ENCODE assay signal across 22 cellular contexts in the genomic region with DNA sequence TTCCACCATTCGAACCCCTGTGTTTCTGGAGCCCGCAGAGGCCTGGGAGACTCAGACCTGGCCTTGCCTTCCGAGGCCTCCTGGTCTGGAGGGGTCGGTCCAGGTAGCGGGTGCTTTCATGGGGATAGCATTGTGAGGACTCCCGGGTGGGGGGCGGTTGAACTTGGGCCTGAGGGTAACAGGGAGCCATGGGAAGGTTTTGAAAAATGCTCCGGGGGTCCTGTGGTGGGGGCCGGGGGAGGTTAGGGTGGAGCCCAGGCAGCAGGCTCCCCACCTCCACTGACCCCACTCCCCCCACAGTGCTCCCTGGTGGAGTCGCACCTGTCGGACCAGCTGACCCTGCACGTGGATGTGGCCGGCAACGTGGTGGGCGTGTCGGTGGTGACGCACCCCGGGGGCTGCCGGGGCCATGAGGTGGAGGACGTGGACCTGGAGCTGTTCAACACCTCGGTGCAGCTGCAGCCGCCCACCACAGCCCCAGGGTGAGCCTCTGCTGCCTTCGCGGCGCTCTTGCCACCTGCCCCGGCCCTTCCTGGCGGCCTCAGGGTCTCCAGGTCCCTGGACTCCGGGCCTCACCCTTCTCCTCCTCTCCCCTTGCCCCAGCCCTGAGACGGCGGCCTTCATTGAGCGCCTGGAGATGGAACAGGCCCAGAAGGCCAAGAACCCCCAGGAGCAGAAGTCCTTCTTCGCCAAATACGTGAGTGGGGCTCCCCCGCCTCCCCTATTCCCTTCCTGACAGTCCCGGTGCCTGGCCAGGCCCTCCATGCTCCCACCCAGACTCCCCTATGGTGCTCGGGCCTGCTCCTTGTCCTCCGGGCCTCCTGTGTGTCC. TPM values are rescaled to one million over a fixed set of nuclear protein-coding genes. Genes with fewer than 3 reads are reported as not detected.
"Had no signal": no experiment of that assay in that cellular context is flagged by ENCODE, and none has a peak within 500 bp of the region (broad histone marks: within the 10 kb centered on the region; RNA-seq: fewer than 3 reads in every experiment).

No MANE protein-coding gene starts in this region.

- H3K4me3 ChIP-seq: colonic mucosa, esophagus squamous epithelium, left ventricle myocardium inferior, tibial artery, vagina had no signal

- H3K36me3 ChIP-seq: WERI-Rb-1 had no signal

- H3K27me3 ChIP-seq: colonic mucosa, esophagus squamous epithelium, tibial artery, vagina had no signal

- H3K27ac Mint-ChIP-seq: activated CD4-positive, alpha-beta memory T cell treated with anti-CD3 and anti-CD28 coated beads for 36 hours; activated CD8-positive, alpha-beta memory T cell treated with anti-CD3 and anti-CD28 coated beads, Interleukin-2, amount 10 ng/mL, durations not matched to agents 7 days and 5 days; T-helper 1 cell treated with Interleukin-12 subunit alpha and Interleukin-12 subunit beta and Interleukin-4 antibody, amounts not matched to agents 30 μg/mL and 1 μg/mL, for 36 hours had no signal

- H3K4me3 Mint-ChIP-seq: activated CD4-positive, alpha-beta memory T cell treated with anti-CD3 and anti-CD28 coated beads for 36 hours; activated CD8-positive, alpha-beta memory T cell treated with anti-CD3 and anti-CD28 coated beads, Interleukin-2, amount 10 ng/mL, durations not matched to agents 7 days and 5 days; activated T-cell treated with anti-CD3 and anti-CD28 coated beads, Interleukin-2, amount 50 U/mL, for 4 hours; T-helper 1 cell treated with Interleukin-12 subunit alpha and Interleukin-12 subunit beta and Interleukin-4 antibody, amounts not matched to agents 30 μg/mL and 1 μg/mL, for 36 hours had no signal

- ATAC-seq: activated CD8-positive, alpha-beta memory T cell treated with anti-CD3 and anti-CD28 coated beads, Interleukin-2, amount 10 ng/mL, durations not matched to agents 7 days and 5 days; activated T-cell treated with anti-CD3 and anti-CD28 coated beads, Interleukin-2, amount 50 U/mL, for 4 hours had no signal

- H3K9me3 ChIP-seq: colonic mucosa, esophagus squamous epithelium, left ventricle myocardium inferior, tibial artery, vagina had no signal

- H3K9me3 Mint-ChIP-seq: activated CD4-positive, alpha-beta memory T cell treated with anti-CD3 and anti-CD28 coated beads for 36 hours; activated T-cell treated with anti-CD3 and anti-CD28 coated beads, Interleukin-2, amount 50 U/mL, for 4 hours; T-helper 1 cell treated with Interleukin-12 subunit alpha and Interleukin-12 subunit beta and Interleukin-4 antibody, amounts not matched to agents 30 μg/mL and 1 μg/mL, for 36 hours had no signal

- H3K27ac ChIP-seq: colonic mucosa, esophagus squamous epithelium, left ventricle myocardium inferior, tibial artery, vagina, WERI-Rb-1 had no signal

- H3K27me3 Mint-ChIP-seq: activated CD4-positive, alpha-beta memory T cell treated with anti-CD3 and anti-CD28 coated beads for 36 hours; activated CD8-positive, alpha-beta memory T cell treated with anti-CD3 and anti-CD28 coated beads, Interleukin-2, amount 10 ng/mL, durations not matched to agents 7 days and 5 days had no signal

- DNase-seq: activated CD4-positive, alpha-beta memory T cell treated with anti-CD3 and anti-CD28 coated beads for 36 hours; activated CD8-positive, alpha-beta memory T cell treated with anti-CD3 and anti-CD28 coated beads, Interleukin-2, amount 10 ng/mL, durations not matched to agents 7 days and 5 days; activated gamma-delta T cell treated with Interleukin-2 at 50 U/mL for 16 hours; activated T-cell treated with anti-CD3 and anti-CD28 coated beads, Interleukin-2, amount 50 U/mL, for 4 hours; colonic mucosa; esophagus squamous epithelium; hypothalamus; left ventricle myocardium inferior; mesendoderm; stimulated activated CD4-positive, alpha-beta T cell treated with anti-CD3 and anti-CD28 coated beads, Interleukin-12 subunit alpha, Interleukin-12 subunit beta, amount 100 ng/mL, for 4 hours; stimulated activated CD4-positive, alpha-beta T cell treated with anti-CD3 and anti-CD28 coated beads, Interleukin-2, amount 100 ng/mL, for 24 hours; tibial artery; WERI-Rb-1 had no signal

RNA-seq across cellular contexts. Expression of a gene that starts 3.8 kb away (rescaled TPM):
- total RNA-seq: activated CD8-positive, alpha-beta memory T cell treated with anti-CD3 and anti-CD28 coated beads, Interleukin-2, amount 10 ng/mL, durations not matched to agents 7 days and 5 days; fibroblast of villous mesenchyme; glomerular endothelial cell; subcutaneous adipose tissue; vagina had no signal

RNA-seq across cellular contexts. Expression of a gene that starts 33.2 kb away (rescaled TPM):
- total RNA-seq: activated CD4-positive, alpha-beta memory T cell treated with anti-CD3 and anti-CD28 coated beads for 36 hours; activated CD8-positive, alpha-beta memory T cell treated with anti-CD3 and anti-CD28 coated beads, Interleukin-2, amount 10 ng/mL, durations not matched to agents 7 days and 5 days; activated T-cell treated with anti-CD3 and anti-CD28 coated beads, Interleukin-2, amount 50 U/mL, for 4 hours; cardiac septum; colonic mucosa; endothelial cell of umbilical vein; esophagus squamous epithelium; fibroblast of villous mesenchyme; glomerular endothelial cell; kidney epithelial cell; left ventricle myocardium inferior; osteocyte; subcutaneous adipose tissue; vagina had no signal

RNA-seq across cellular contexts. Expression of a gene that starts 47.8 kb away (rescaled TPM):
- total RNA-seq: activated CD8-positive, alpha-beta memory T cell treated with anti-CD3 and anti-CD28 coated beads, Interleukin-2, amount 10 ng/mL, durations not matched to agents 7 days and 5 days; cardiac septum; colonic mucosa; endothelial cell of umbilical vein; fibroblast of villous mesenchyme; glomerular endothelial cell; left ventricle myocardium inferior; osteocyte; subcutaneous adipose tissue; vagina had no signal
